Comparison of ENCODE assay signal across 1 cellular context in genomic region chr21:43728467-43729390, GRCh38.
TF ChIP-seq lines count a peak whose summit lies in the region.

No MANE protein-coding gene starts in this region.

TF ChIP-seq in K562, 482 proteins besides CTCF, POLR2A, EP300 and RAD21 (continued from another document and continues in another):
- TF ChIP-seq PREB (CRISPR knock-in tag; IDR thresholded peaks at IDR 0.05) (no peak), ZNF143 (CRISPR knock-in tag; IDR thresholded peaks at IDR 0.05) (no peak), ZNF274 (IDR thresholded peaks at IDR 0.05; ENCODE audit: borderline replicate concordance, low read depth, low read length) (peak; percentile 55; the same call in 1 of the 2 replicates), STAT5B (CRISPR knock-in tag; IDR thresholded peaks at IDR 0.05) (no peak), ZNF609 (CRISPR knock-in tag; IDR thresholded peaks at IDR 0.05; ENCODE audit: borderline replicate concordance) (peak; percentile 95; the same call in 1 of the 2 replicates), TBL1XR1 (IDR thresholded peaks at IDR 0.05; ENCODE audit: low read length in 2 of 2) (peak; percentile 79 to 98), SRSF1 (IDR thresholded peaks at IDR 0.05; ENCODE audit: low read depth, low read length) (no peak), ZNF445 (CRISPR knock-in tag; IDR thresholded peaks at IDR 0.05; ENCODE audit: low read depth) (no peak), NR2C2 (CRISPR knock-in tag; IDR thresholded peaks at IDR 0.05) (peak; percentile 88), NR2C2 (tag; IDR thresholded peaks at IDR 0.05) (peak; percentile 68), HDAC8 (tag; IDR thresholded peaks at IDR 0.05) (peak; percentile 19; the same call in 1 of the 2 replicates), ZNF592 (IDR thresholded peaks at IDR 0.05) (peak; percentile 89), ZNF57 (CRISPR knock-in tag; IDR thresholded peaks at IDR 0.05) (no peak), ZNF324 (CRISPR knock-in tag; IDR thresholded peaks at IDR 0.05) (no peak), RBM15 (IDR thresholded peaks at IDR 0.05; ENCODE audit: insufficient read depth, low read length) (no peak), ZHX1 (conservative IDR thresholded peaks at IDR 0.05; ENCODE audit: low read length) (no peak), FOXA3 (CRISPR knock-in tag; conservative IDR thresholded peaks at IDR 0.05 in 1 of 2, IDR thresholded peaks at IDR 0.05 in 1 of 2) (peak in 1 of 2 experiments; percentile 58; a peak in 1 of 4 replicates), HBP1 (CRISPR knock-in tag; IDR thresholded peaks at IDR 0.05) (no peak; the same call in 1 of the 2 replicates), SNAPC5 (CRISPR knock-in tag; IDR thresholded peaks at IDR 0.05) (no peak), THRB (CRISPR knock-in tag; conservative IDR thresholded peaks at IDR 0.05) (no peak), JUNB (CRISPR knock-in tag; conservative IDR thresholded peaks at IDR 0.05) (peak; percentile 76; the same call in 1 of the 2 replicates), FOXP1 (CRISPR knock-in tag; IDR thresholded peaks at IDR 0.05) (peak; percentile 97; the same call in 1 of the 2 replicates), MXI1 (IDR thresholded peaks at IDR 0.05; ENCODE audit: low read depth, low read length) (peak; percentile 95), ZKSCAN1 (IDR thresholded peaks at IDR 0.05; ENCODE audit: low read depth, low read length) (peak; percentile 83), HES1 (IDR thresholded peaks at IDR 0.05; ENCODE audit: low read depth) (peak; percentile 99), RFX5 (IDR thresholded peaks at IDR 0.05; ENCODE audit: low read depth, low read length) (no peak), GABPB2 (CRISPR knock-in tag; conservative IDR thresholded peaks at IDR 0.05) (no peak), ARHGAP35 (IDR thresholded peaks at IDR 0.05; ENCODE audit: partially characterized antibody) (no peak), PKNOX1 (IDR thresholded peaks at IDR 0.05) (peak; percentile 89), ZNF778 (CRISPR knock-in tag; IDR thresholded peaks at IDR 0.05) (no peak), ZNF263 (CRISPR knock-in tag; IDR thresholded peaks at IDR 0.05; ENCODE audit: borderline replicate concordance) (peak; percentile 100), CREM (IDR thresholded peaks at IDR 0.05; ENCODE audit: low read depth) (peak; percentile 97), ZBTB33 (CRISPR knock-in tag; IDR thresholded peaks at IDR 0.05) (peak; percentile 89), BMI1 (IDR thresholded peaks at IDR 0.05; ENCODE audit: low read length) (no peak), ZNF639 (CRISPR knock-in tag; conservative IDR thresholded peaks at IDR 0.05 in 1 of 2, IDR thresholded peaks at IDR 0.05 in 1 of 2) (no peak; a peak in 1 of 4 replicates), MAFF (IDR thresholded peaks at IDR 0.05; ENCODE audit: low read length) (no peak), JUN (IDR thresholded peaks at IDR 0.05; ENCODE audit: borderline replicate concordance, low read depth, low read length) (peak; percentile 96), JUN (CRISPR knock-in tag; IDR thresholded peaks at IDR 0.05; ENCODE audit: borderline replicate concordance) (peak; percentile 86; the same call in 1 of the 2 replicates), ZFPM2 (CRISPR knock-in tag; IDR thresholded peaks at IDR 0.05) (no peak), NCOA1 (IDR thresholded peaks at IDR 0.05; ENCODE audit: low read depth) (peak; percentile 97)
